ENCODE assay signal across 1 cellular context in genomic region chr19:13187419-13187818, GRCh38.
TF ChIP-seq lines count a peak whose summit lies in the region.

No MANE protein-coding gene starts in this region.

TF ChIP-seq in HEK293, 187 proteins besides CTCF, POLR2A, EP300 and RAD21 (continued from another document):
- no peak for TF ChIP-seq ZNF518A (tag by site-specific recombination; conservative IDR thresholded peaks at IDR 0.05; ENCODE audit: low read depth)
